In genomic region chr16:12210258-12210880, GRCh38 we compare ENCODE assay signal across 21 cellular contexts.
A peak's percentile ranks its signal among the peaks of the same experiment; 100 is the strongest.
DNase-seq lines count a peak whose midpoint lies in the region; ATAC-seq and TF ChIP-seq lines count a peak whose summit lies in the region.
"Had no signal": no experiment of that assay in that cellular context is flagged by ENCODE, and none has a peak within 500 bp of the region (broad histone marks: within the 10 kb centered on the region; RNA-seq: fewer than 3 reads in every experiment).

No MANE protein-coding gene starts in this region.

- H3K27ac ChIP-seq in hepatocyte, result peak overlapping the region; percentile 79
- H3K27ac ChIP-seq: C4-2B, RWPE1 had no signal

- no peaks in the 10 kb centered on the region for H3K9me2 ChIP-seq in hepatocyte (replicated peaks; ENCODE audit: insufficient read depth)
- H3K9me2 ChIP-seq: SK-N-SH had no signal

- H2AFZ ChIP-seq in hepatocyte, result no peak overlapping the region

- H3K4me1 ChIP-seq in hepatocyte (ENCODE audit: insufficient read depth), result no peaks in the 10 kb centered on the region

- H3K79me2 ChIP-seq in hepatocyte, result no peaks in the 10 kb centered on the region

- TF ChIP-seq CTCF in hepatocyte (IDR thresholded peaks at IDR 0.05; ENCODE audit: poor library complexity), result no peak

- no peaks in the 10 kb centered on the region for H4K20me1 ChIP-seq in hepatocyte (ENCODE audit: insufficient read depth, poor library complexity, severe bottlenecking)

- H3K4me2 ChIP-seq in hepatocyte, result no peak overlapping the region
- H3K4me2 ChIP-seq: SK-N-SH had no signal

- no peak overlapping the region for H3K4me3 ChIP-seq in hepatocyte

- peak; percentile 19 for DNase-seq in DMS79 treated with DMSO at 0.1 percent for 48 hours (lab: John Stamatoyannopoulos, UW)
- no peak for DNase-seq in DMS79 (lab: John Stamatoyannopoulos, UW)
- DNase-seq in NCI-H2029 treated with DMSO at 0.1 percent for 48 hours (lab: John Stamatoyannopoulos, UW), result peak; percentile 28
- peak; percentile 75 for DNase-seq in NCI-H2196 treated with DMSO at 0.1 percent for 48 hours (lab: John Stamatoyannopoulos, UW; ENCODE audit: unreplicated experiment)
- no peak for DNase-seq in hepatocyte (ENCODE audit: low spot score)
- DNase-seq in GF-D8 (lab: John Stamatoyannopoulos, UW), result no peak
- DNase-seq: 8988T; Calu3; CD8-positive, alpha-beta memory T cell; DND-41; IMR-90; NCI-H187; NCI-H524 treated with DMSO at 0.1 percent for 48 hours; SIG-M5; SK-N-SH; T-helper 2 cell had no signal

- 81% methylated on average over 9 of the region's 9 CpGs for WGBS in hepatocyte (ENCODE audit: low lambda C conversion rate, missing lambda C conversion rate)

- H3K27me3 ChIP-seq in hepatocyte, result no peaks in the 10 kb centered on the region

- H3K9me3 ChIP-seq in hepatocyte (ENCODE audit: low read depth), result no peaks in the 10 kb centered on the region
- H3K9me3 ChIP-seq: SK-N-SH had no signal

- H3K36me3 ChIP-seq in hepatocyte (replicated peaks; ENCODE audit: insufficient read depth, low read depth), result no peaks in the 10 kb centered on the region

- ATAC-seq in HG02798 (IDR thresholded peaks at IDR 0.05; ENCODE audit: poor library complexity, unreplicated experiment) (no peak), GM18907 (IDR thresholded peaks at IDR 0.05; ENCODE audit: unreplicated experiment) (no peak)
- ATAC-seq: HCT116 had no signal

Comparison
In these comparisons a context has a peak if more than half of its experiments do, and no peak if none do; other contexts are left out.
1. DNase-seq: peak in DMS79 treated with DMSO at 0.1 percent for 48 hours (single experiment), NCI-H2029 treated with DMSO at 0.1 percent for 48 hours (single experiment) and NCI-H2196 treated with DMSO at 0.1 percent for 48 hours (single experiment); none in DMS79 (single experiment), hepatocyte (single experiment) and GF-D8 (single experiment).